In the genomic region with DNA sequence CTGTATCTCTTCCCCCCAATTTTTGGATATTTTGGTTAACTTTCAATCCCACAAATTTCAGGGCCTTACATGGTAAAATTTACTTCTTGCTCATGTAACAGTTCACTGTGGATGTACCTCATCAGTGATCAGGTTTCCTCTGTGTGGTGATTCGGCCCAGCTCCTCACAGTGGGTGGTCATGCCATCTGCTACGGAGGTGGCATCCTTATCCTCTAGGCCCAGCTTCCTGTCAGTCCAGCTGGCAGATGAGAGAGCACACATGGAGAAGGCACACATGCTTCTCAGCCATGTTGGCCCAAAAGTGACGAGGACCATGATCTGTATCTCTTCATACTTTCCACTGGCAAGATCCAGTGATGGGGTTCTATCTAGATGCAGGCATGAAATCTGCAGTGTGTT, we compare ENCODE assay signal across 18 cellular contexts. TPM values are rescaled to one million over a fixed set of nuclear protein-coding genes. Genes with fewer than 3 reads are reported as not detected.
DNase-seq lines count a peak whose midpoint lies in the region; ATAC-seq, FAIRE-seq and TF ChIP-seq lines count a peak whose summit lies in the region.
"Had no signal": no experiment of that assay in that cellular context is flagged by ENCODE, and none has a peak within 500 bp of the region (broad histone marks: within the 10 kb centered on the region; RNA-seq: fewer than 3 reads in every experiment).

No MANE protein-coding gene starts in this region.

- H3K27me3 ChIP-seq in lower lobe of right lung (ENCODE audit: low read depth) = no peaks in the 10 kb centered on the region

- ATAC-seq in lower lobe of right lung = no peak
- ATAC-seq: PC-3 had no signal

- intact Hi-C loops in lower lobe of right lung (cut with DNase I) = no loop called here

- no peak overlapping the region for H3K27ac ChIP-seq in lower lobe of right lung

- peaks cover 15% of the 10 kb centered on the region for H3K9me3 ChIP-seq in lower lobe of right lung

- no peaks in the 10 kb centered on the region for H3K4me1 ChIP-seq in lower lobe of right lung

- H3K4me3 ChIP-seq in lower lobe of right lung = no peak overlapping the region

- no peak for TF ChIP-seq CTCF in lower lobe of right lung (IDR thresholded peaks at IDR 0.05)

- peak; percentile 62 for FAIRE-seq in HTR-8/SVneo (lab: Jason Lieb, UNC)

- DNase-seq in NCI-H345 (lab: John Stamatoyannopoulos, UW) (peak; percentile 8), NCI-H345 treated with DMSO at 0.1 percent for 48 hours (lab: John Stamatoyannopoulos, UW; ENCODE audit: unreplicated experiment) (no peak), HTR-8/SVneo (ENCODE audit: insufficient read length, low spot score) (no peak), NCI-H524 (lab: John Stamatoyannopoulos, UW) (peak; percentile 82 to 92), lower lobe of right lung (no peak), hypothalamus (lab: John Stamatoyannopoulos, UW) (no peak), NCI-H774 (lab: John Stamatoyannopoulos, UW) (no peak)
- DNase-seq: 8988T; CD4-positive, alpha-beta T cell; GF-D8; KBM-7; NCI-H1092 treated with DMSO at 0.1 percent for 48 hours; NCI-H1436 treated with DMSO at 0.1 percent for 48 hours; NCI-H1930; NCI-H82; PC-3; Right ventricle myocardium superior had no signal

- H3K36me3 ChIP-seq in lower lobe of right lung = no peaks in the 10 kb centered on the region

RNA-seq across cellular contexts. Expression of gene PCBP3, which starts 27.2 kb away (rescaled TPM):
- 4.5 TPM for total RNA-seq in lower lobe of right lung
- total RNA-seq: SK-MEL-5 had no signal

Comparison
In these comparisons a context has a peak if more than half of its experiments do, and no peak if none do; other contexts are left out.
1. DNase-seq: peak in NCI-H345 (single experiment) and NCI-H524 (2 of 2); none in NCI-H345 treated with DMSO at 0.1 percent for 48 hours (single experiment), HTR-8/SVneo (single experiment), lower lobe of right lung (single experiment), hypothalamus (0 of 51) and NCI-H774 (single experiment).